ENCODE assay signal across 8 cellular contexts in genomic region chr7:102834999-102835398, GRCh38.
A peak's percentile ranks its signal among the peaks of the same experiment; 100 is the strongest.
DNase-seq lines count a peak whose midpoint lies in the region; ATAC-seq and TF ChIP-seq lines count a peak whose summit lies in the region.

No MANE protein-coding gene starts in this region.

- no peaks in the 10 kb centered on the region for H3K79me2 ChIP-seq in ACC112 (ENCODE audit: control insufficient read depth, insufficient read depth, low read length, unreplicated experiment)

- TF ChIP-seq CTCF in astrocyte of the spinal cord (IDR thresholded peaks at IDR 0.05; ENCODE audit: low read depth, low read length) (no peak), lower lobe of right lung (IDR thresholded peaks at IDR 0.05) (no peak), dorsolateral prefrontal cortex (IDR thresholded peaks at IDR 0.05 in 54 of 56, conservative IDR thresholded peaks at IDR 0.05 in 2 of 56; ENCODE audit: low read depth in 1 of 56, partially characterized antibody in 56 of 56) (no peak)

- intact Hi-C loops in lower lobe of right lung (cut with DNase I) (no loop called here), dorsolateral prefrontal cortex (cut with DNase I) (no loop called here)

- H3K27me3 ChIP-seq in ACC112 (ENCODE audit: insufficient read depth, low read length): no peaks in the 10 kb centered on the region
- no peaks in the 10 kb centered on the region for H3K27me3 ChIP-seq in lower lobe of right lung (ENCODE audit: low read depth)
- H3K27me3 ChIP-seq in dorsolateral prefrontal cortex: no peaks in the 10 kb centered on the region

- H3K9me3 ChIP-seq in lower lobe of right lung: no peaks in the 10 kb centered on the region

- H3K36me3 ChIP-seq in ACC112 (ENCODE audit: insufficient read depth, low read length) (no peaks in the 10 kb centered on the region), lower lobe of right lung (peaks cover under 1% of the 10 kb centered on the region)

- peak overlapping the region; percentile 37 for H3K4me3 Mint-ChIP-seq in stimulated activated naive CD8-positive, alpha-beta T cell treated with anti-CD3 and anti-CD28 coated beads, Interleukin-15, Interleukin-2, amounts not matched to agents 100 ng/mL and 50 ng/mL, for 24 hours

- peak overlapping the region; percentile 51 for H3K27ac ChIP-seq in ACC112 (ENCODE audit: low read depth, low read length)
- H3K27ac ChIP-seq in lower lobe of right lung: no peak overlapping the region
- H3K27ac ChIP-seq in dorsolateral prefrontal cortex: no peak overlapping the region

- peak; percentile 16 for DNase-seq in GM19238 (ENCODE audit: insufficient read length, low spot score)
- DNase-seq in astrocyte of the spinal cord (ENCODE audit: low read depth, low spot score): peak; percentile 92
- no peak for DNase-seq in lower lobe of right lung
- no peak for DNase-seq in KBM-7
- DNase-seq in dorsolateral prefrontal cortex: no peak

- no peaks in the 10 kb centered on the region for H3K9me3 Mint-ChIP-seq in stimulated activated naive CD8-positive, alpha-beta T cell treated with anti-CD3 and anti-CD28 coated beads, Interleukin-15, Interleukin-2, amounts not matched to agents 100 ng/mL and 50 ng/mL, for 24 hours

- peak overlapping the region; percentile 47 for H3K27ac Mint-ChIP-seq in stimulated activated naive CD8-positive, alpha-beta T cell treated with anti-CD3 and anti-CD28 coated beads, Interleukin-15, Interleukin-2, amounts not matched to agents 100 ng/mL and 50 ng/mL, for 24 hours

- H3K4me1 Mint-ChIP-seq in stimulated activated naive CD8-positive, alpha-beta T cell treated with anti-CD3 and anti-CD28 coated beads, Interleukin-15, Interleukin-2, amounts not matched to agents 100 ng/mL and 50 ng/mL, for 24 hours (ENCODE audit: low read depth): peaks cover 16% of the 10 kb centered on the region

- 0 out of 2 replicates have a peak overlapping the region, but pooled peaks have one; percentile 19 for H3K4me3 ChIP-seq in ACC112 (ENCODE audit: low read depth, low read length)
- H3K4me3 ChIP-seq in astrocyte of the spinal cord (ENCODE audit: low read depth, low read length): no peak overlapping the region
- H3K4me3 ChIP-seq in lower lobe of right lung: no peak overlapping the region
- no peak overlapping the region for H3K4me3 ChIP-seq in dorsolateral prefrontal cortex

- H3K4me1 ChIP-seq in ACC112 (ENCODE audit: control insufficient read depth, insufficient read depth, low read length, unreplicated experiment) (peaks cover 27% of the 10 kb centered on the region), lower lobe of right lung (no peaks in the 10 kb centered on the region)

- in situ Hi-C loops in astrocyte of the spinal cord (cut with HindIII; ENCODE audit: low sequenced_read_pairs): no loop called here
- in situ Hi-C loops in KBM-7 (cut with MboI; ENCODE audit: low pct_unique_long_range_greater_than_20kb, low sequenced_read_pairs): no loop called here

- ATAC-seq in HG03457 (IDR thresholded peaks at IDR 0.05; ENCODE audit: unreplicated experiment): peak; percentile 84
- ATAC-seq in lower lobe of right lung: no peak

- peaks cover 14% of the 10 kb centered on the region for H3K36me3 Mint-ChIP-seq in stimulated activated naive CD8-positive, alpha-beta T cell treated with anti-CD3 and anti-CD28 coated beads, Interleukin-15, Interleukin-2, amounts not matched to agents 100 ng/mL and 50 ng/mL, for 24 hours (ENCODE audit: low read depth)

- no peaks in the 10 kb centered on the region for H3K27me3 Mint-ChIP-seq in stimulated activated naive CD8-positive, alpha-beta T cell treated with anti-CD3 and anti-CD28 coated beads, Interleukin-15, Interleukin-2, amounts not matched to agents 100 ng/mL and 50 ng/mL, for 24 hours

- no peak overlapping the region for H2AFZ ChIP-seq in ACC112 (ENCODE audit: low read length, unreplicated experiment)

Comparison
In these comparisons a context has a peak if more than half of its experiments do, and no peak if none do; other contexts are left out.
1. DNase-seq: peak in GM19238 (single experiment) and astrocyte of the spinal cord (single experiment); none in lower lobe of right lung (single experiment), KBM-7 (single experiment) and dorsolateral prefrontal cortex (0 of 10).